In genomic region chr2:25903216-25903776, GRCh38 we compare ENCODE assay signal across 19 cellular contexts.
"Had no signal": no experiment of that assay in that cellular context is flagged by ENCODE, and none has a peak within 500 bp of the region (broad histone marks: within the 10 kb centered on the region; RNA-seq: fewer than 3 reads in every experiment).

No MANE protein-coding gene starts in this region.

- DNase-seq: activated gamma-delta T cell treated with Interleukin-2 at 50 U/mL for 16 hours; activated T-cell treated with anti-CD3 and anti-CD28 coated beads, Interleukin-2, amount 50 U/mL, for 1 hour; amygdala; cerebellar nuclear complex; heart right ventricle; islet precursor cell; left colon; mesendoderm; mucosa of descending colon; nephron progenitor cell; pancreas; right cardiac atrium; stimulated activated CD4-positive, alpha-beta T cell treated with anti-CD3 and anti-CD28 coated beads, Interleukin-12 subunit alpha, Interleukin-12 subunit beta, amount 100 ng/mL, for 4 hours; stimulated activated CD4-positive, alpha-beta T cell treated with anti-CD3 and anti-CD28 coated beads, Interleukin-4, amount 100 ng/mL, for 4 hours; transverse colon; uterus had no signal

- H3K9me3 ChIP-seq: esophagus muscularis mucosa, heart right ventricle, mucosa of descending colon, pancreas, suprapubic skin, transverse colon, uterus had no signal

- H3K36me3 ChIP-seq: esophagus muscularis mucosa, heart right ventricle, pancreas, suprapubic skin, transverse colon, uterus had no signal

- H3K27ac ChIP-seq: coronary artery, esophagus muscularis mucosa, heart right ventricle, pancreas, suprapubic skin, transverse colon, uterus had no signal

- H3K27me3 ChIP-seq: esophagus muscularis mucosa, heart right ventricle, pancreas, suprapubic skin, transverse colon, uterus had no signal

- H3K4me1 ChIP-seq: esophagus muscularis mucosa, heart right ventricle, pancreas, suprapubic skin, transverse colon, uterus had no signal

- H3K4me3 ChIP-seq: coronary artery, esophagus muscularis mucosa, heart right ventricle, mucosa of descending colon, pancreas, suprapubic skin, transverse colon, uterus had no signal

- ATAC-seq: heart right ventricle, left colon, mucosa of descending colon, pancreas, right cardiac atrium had no signal

- FAIRE-seq: pancreas had no signal
